26 cellular contexts compared by ENCODE assay signal in genomic region chr3:145417678-145418077, GRCh38.
"Had no signal": no experiment of that assay in that cellular context is flagged by ENCODE, and none has a peak within 500 bp of the region (broad histone marks: within the 10 kb centered on the region; RNA-seq: fewer than 3 reads in every experiment).

No MANE protein-coding gene starts in this region.

- ATAC-seq: naive thymus-derived CD4-positive, alpha-beta T cell; natural killer cell; psoas muscle; right cardiac atrium; sciatic nerve; stimulated activated effector memory CD8-positive, alpha-beta T cell treated with anti-CD3 and anti-CD28 coated beads, Interleukin-12 subunit alpha, Interleukin-12 subunit beta, amount 100 ng/mL, for 72 hours; stimulated activated naive B cell treated with anti-CD40 and anti-IgM and Interleukin-4, amounts not matched to agents 10 μg/mL and 1 μg/mL and 100 μg/mL, for 72 hours had no signal

- H3K79me2 ChIP-seq: parathyroid adenoma had no signal

- H3K4me2 ChIP-seq: neural progenitor cell, smooth muscle cell had no signal

- H2AFZ ChIP-seq: neural progenitor cell, parathyroid adenoma had no signal

- H3K36me3 ChIP-seq: neural progenitor cell, ovary, spleen, stomach, tibial artery, transverse colon, vagina had no signal

- H3K27ac ChIP-seq: neural progenitor cell, ovary, parathyroid adenoma, psoas muscle, skin epidermis, spleen, stomach, testis, tibial artery, transverse colon, vagina had no signal

- H3K9ac ChIP-seq: neural progenitor cell, parathyroid adenoma had no signal

- FAIRE-seq: urothelium cell line had no signal

- H3K4me1 ChIP-seq: neural progenitor cell, parathyroid adenoma, psoas muscle, spleen, stomach, testis, tibial artery, transverse colon, vagina had no signal

- H3K9me3 ChIP-seq: ovary, psoas muscle, stomach, testis, tibial artery, transverse colon had no signal

- H3K27me3 ChIP-seq: neural progenitor cell, ovary, spleen, stomach, testis, tibial artery, transverse colon, vagina had no signal

- H3K4me3 ChIP-seq: neural progenitor cell, ovary, psoas muscle, skin epidermis, smooth muscle cell, spleen, stomach, testis, tibial artery, transverse colon, vagina had no signal

- DNase-seq: naive thymus-derived CD4-positive, alpha-beta T cell; natural killer cell; occipital lobe; ovary; posterior cingulate gyrus; psoas muscle; right cardiac atrium; spleen; stimulated activated CD4-positive, alpha-beta T cell treated with anti-CD3 and anti-CD28 coated beads, Interleukin-12 subunit alpha, Interleukin-12 subunit beta, amount 100 ng/mL, for 4 hours; stimulated activated CD4-positive, alpha-beta T cell treated with anti-CD3 and anti-CD28 coated beads, Interleukin-2, amount 100 ng/mL, for 24 hours; stimulated activated CD4-positive, alpha-beta T cell treated with anti-CD3 and anti-CD28 coated beads, Interleukin-2, amount 100 ng/mL, for 48 hours; stimulated activated CD4-positive, alpha-beta T cell treated with anti-CD3 and anti-CD28 coated beads, Interleukin-4, amount 100 ng/mL, for 24 hours; stimulated activated naive B cell treated with anti-CD40 and anti-IgM and Interleukin-4, amounts not matched to agents 10 μg/mL and 1 μg/mL and 100 μg/mL, for 72 hours; stimulated activated naive CD4-positive, alpha-beta T cell treated with Interleukin-2 at 50 U/mL for 16 hours; stomach; testis; tibial artery; transverse colon had no signal
